1 cellular context compared by ENCODE assay signal in the genomic region with DNA sequence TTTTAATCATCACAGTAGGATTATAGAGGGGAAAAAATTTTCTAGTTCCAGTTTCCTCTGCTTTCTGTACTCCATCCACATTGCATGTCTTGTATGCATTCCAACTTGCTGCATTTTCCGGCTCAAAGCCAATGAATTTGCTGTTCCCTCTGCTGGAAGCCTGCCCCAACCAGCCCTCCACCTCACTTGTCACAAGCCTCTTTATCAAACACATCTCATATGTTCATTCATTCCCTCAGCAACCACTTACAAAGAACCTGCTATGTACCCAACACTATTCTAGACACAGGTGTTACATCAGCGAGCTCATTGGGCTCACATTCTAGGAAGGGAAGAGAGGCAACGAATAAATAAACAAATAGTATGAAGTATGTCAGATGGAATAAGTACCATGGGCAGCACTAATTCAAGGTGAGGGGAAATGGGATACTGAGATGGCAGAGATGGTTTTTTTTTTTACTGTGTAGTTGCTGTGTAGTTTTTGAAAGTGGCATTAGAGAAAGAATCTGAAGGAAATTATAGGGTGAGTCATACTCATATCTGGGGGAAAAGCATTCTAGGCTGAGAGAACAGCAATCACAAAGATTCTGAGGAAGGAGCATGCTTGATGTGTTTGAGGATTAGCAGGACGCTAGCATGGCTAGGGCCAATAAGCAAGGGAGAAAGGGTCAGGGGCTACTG.
TF ChIP-seq lines count a peak whose summit lies in the region.

No MANE protein-coding gene starts in this region.

TF ChIP-seq in IMR-90, 13 proteins besides CTCF, POLR2A, EP300 and RAD21 (continued from another document):
- TF ChIP-seq RCOR1 (IDR thresholded peaks at IDR 0.05; ENCODE audit: insufficient replicate concordance, low read length) (no peak), RFX5 (IDR thresholded peaks at IDR 0.05; ENCODE audit: low read depth, low read length) (no peak), MXI1 (IDR thresholded peaks at IDR 0.05; ENCODE audit: borderline replicate concordance, low read depth, low read length) (no peak), CEBPB (IDR thresholded peaks at IDR 0.05; ENCODE audit: low read depth, low read length) (no peak), SMC3 (IDR thresholded peaks at IDR 0.05; ENCODE audit: low read depth, low read length) (no peak), MAZ (IDR thresholded peaks at IDR 0.05; ENCODE audit: borderline replicate concordance, low read depth, low read length) (no peak)
- TF ChIP-seq, protein P1, sequence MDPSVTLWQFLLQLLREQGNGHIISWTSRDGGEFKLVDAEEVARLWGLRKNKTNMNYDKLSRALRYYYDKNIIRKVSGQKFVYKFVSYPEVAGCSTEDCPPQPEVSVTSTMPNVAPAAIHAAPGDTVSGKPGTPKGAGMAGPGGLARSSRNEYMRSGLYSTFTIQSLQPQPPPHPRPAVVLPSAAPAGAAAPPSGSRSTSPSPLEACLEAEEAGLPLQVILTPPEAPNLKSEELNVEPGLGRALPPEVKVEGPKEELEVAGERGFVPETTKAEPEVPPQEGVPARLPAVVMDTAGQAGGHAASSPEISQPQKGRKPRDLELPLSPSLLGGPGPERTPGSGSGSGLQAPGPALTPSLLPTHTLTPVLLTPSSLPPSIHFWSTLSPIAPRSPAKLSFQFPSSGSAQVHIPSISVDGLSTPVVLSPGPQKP (IDR thresholded peaks at IDR 0.05; ENCODE audit: borderline replicate concordance, low read depth, low read length), result no peak
- TF ChIP-seq, protein P2, sequence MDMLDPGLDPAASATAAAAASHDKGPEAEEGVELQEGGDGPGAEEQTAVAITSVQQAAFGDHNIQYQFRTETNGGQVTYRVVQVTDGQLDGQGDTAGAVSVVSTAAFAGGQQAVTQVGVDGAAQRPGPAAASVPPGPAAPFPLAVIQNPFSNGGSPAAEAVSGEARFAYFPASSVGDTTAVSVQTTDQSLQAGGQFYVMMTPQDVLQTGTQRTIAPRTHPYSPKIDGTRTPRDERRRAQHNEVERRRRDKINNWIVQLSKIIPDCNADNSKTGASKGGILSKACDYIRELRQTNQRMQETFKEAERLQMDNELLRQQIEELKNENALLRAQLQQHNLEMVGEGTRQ (IDR thresholded peaks at IDR 0.05; ENCODE audit: low read depth, low read length), result no peak
